ENCODE assay signal across 34 cellular contexts in the genomic region with DNA sequence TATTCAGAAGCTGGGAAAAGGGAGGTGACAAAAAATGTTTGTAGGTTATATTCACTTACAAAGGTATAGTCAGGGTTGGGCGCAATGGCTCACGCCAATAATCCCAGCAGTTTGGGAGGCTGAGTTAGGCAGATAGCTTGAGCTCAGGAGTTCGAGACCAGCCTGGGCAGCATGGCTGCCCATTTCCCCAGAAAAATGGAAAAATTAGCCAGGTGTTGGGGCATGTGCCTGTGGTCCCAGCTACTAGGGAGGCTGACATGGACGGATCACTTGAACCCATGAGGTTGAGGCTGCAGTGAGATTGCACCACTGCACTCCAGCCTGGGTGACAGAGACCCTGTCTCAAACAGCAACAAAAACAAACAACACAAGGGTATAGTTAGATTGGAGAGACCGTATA. TPM values are rescaled to one million over a fixed set of nuclear protein-coding genes. Genes with fewer than 3 reads are reported as not detected.
"Had no signal": no experiment of that assay in that cellular context is flagged by ENCODE, and none has a peak within 500 bp of the region (broad histone marks: within the 10 kb centered on the region; RNA-seq: fewer than 3 reads in every experiment).

No MANE protein-coding gene starts in this region.

- H3K4me3 Mint-ChIP-seq: activated CD4-positive, alpha-beta memory T cell treated with anti-CD3 and anti-CD28 coated beads, Interleukin-2, amount 10 ng/mL, durations not matched to agents 7 days and 5 days; activated CD4-positive, alpha-beta T cell treated with anti-CD3 and anti-CD28 coated beads for 36 hours; activated CD4-positive, alpha-beta T cell treated with anti-CD3 and anti-CD28 coated beads, Interleukin-2, amount 10 ng/mL, durations not matched to agents 24 days and 14 days; activated naive CD4-positive, alpha-beta T cell treated with anti-CD3 and anti-CD28 coated beads for 36 hours; activated naive CD8-positive, alpha-beta T cell treated with anti-CD3 and anti-CD28 coated beads, Interleukin-2, amount 50 U/mL, for 24 hours; activated T-cell treated with anti-CD3 and anti-CD28 coated beads, Interleukin-2, amount 50 U/mL, for 4 hours; activated T-helper 1 cell treated with anti-CD3 and anti-CD28 coated beads, Interleukin-12 subunit alpha, Interleukin-12 subunit beta, Interleukin-2, Interleukin-4 antibody, amounts not matched to agents 30 ng/mL and 10 ng/mL and 1 ng/mL, durations not matched to agents 14 hours and 24 hours and 36 hours; dendritic cell treated with granulocyte-macrophage colony-stimulating factor and Interleukin-4, amounts not matched to agents 40 ng/mL and 50 ng/mL, for 4 days; endodermal cell had no signal

- H3K27ac Mint-ChIP-seq: activated CD4-positive, alpha-beta memory T cell treated with anti-CD3 and anti-CD28 coated beads, Interleukin-2, amount 10 ng/mL, durations not matched to agents 7 days and 5 days; activated CD4-positive, alpha-beta T cell treated with anti-CD3 and anti-CD28 coated beads for 36 hours; activated CD4-positive, alpha-beta T cell treated with anti-CD3 and anti-CD28 coated beads, Interleukin-2, amount 10 ng/mL, durations not matched to agents 24 days and 14 days; activated naive CD4-positive, alpha-beta T cell treated with anti-CD3 and anti-CD28 coated beads for 36 hours; activated naive CD8-positive, alpha-beta T cell treated with anti-CD3 and anti-CD28 coated beads for 36 hours; activated naive CD8-positive, alpha-beta T cell treated with anti-CD3 and anti-CD28 coated beads, Interleukin-2, amount 50 U/mL, for 24 hours; activated T-helper 1 cell treated with anti-CD3 and anti-CD28 coated beads, Interleukin-12 subunit alpha, Interleukin-12 subunit beta, Interleukin-2, Interleukin-4 antibody, amounts not matched to agents 30 ng/mL and 10 ng/mL and 1 ng/mL, durations not matched to agents 14 hours and 24 hours and 36 hours; activated T-helper 2 cell treated with anti-CD3 and anti-CD28 coated beads, Interferon-gamma antibody, Interleukin-2, Interleukin-4, amounts not matched to agents 10 μg/mL and 5 μg/mL and 100 μg/mL, durations not matched to agents 14 hours and 24 hours and 36 hours; brain; dendritic cell treated with granulocyte-macrophage colony-stimulating factor and Interleukin-4, amounts not matched to agents 40 ng/mL and 50 ng/mL, for 4 days; endodermal cell had no signal

- H3K9me3 Mint-ChIP-seq: activated CD4-positive, alpha-beta memory T cell treated with anti-CD3 and anti-CD28 coated beads, Interleukin-2, amount 10 ng/mL, durations not matched to agents 7 days and 5 days; activated CD4-positive, alpha-beta T cell treated with anti-CD3 and anti-CD28 coated beads, Interleukin-2, amount 10 ng/mL, durations not matched to agents 24 days and 14 days; activated naive CD4-positive, alpha-beta T cell treated with anti-CD3 and anti-CD28 coated beads for 36 hours; activated naive CD4-positive, alpha-beta T cell treated with anti-CD3 and anti-CD28 coated beads, Interleukin-2, amount 50 U/mL, for 24 hours; activated naive CD8-positive, alpha-beta T cell treated with anti-CD3 and anti-CD28 coated beads for 36 hours; activated naive CD8-positive, alpha-beta T cell treated with anti-CD3 and anti-CD28 coated beads, Interleukin-2, amount 50 U/mL, for 24 hours; activated T-cell treated with anti-CD3 and anti-CD28 coated beads, Interleukin-2, amount 50 U/mL, for 4 hours; activated T-helper 1 cell treated with anti-CD3 and anti-CD28 coated beads, Interleukin-12 subunit alpha, Interleukin-12 subunit beta, Interleukin-2, Interleukin-4 antibody, amounts not matched to agents 30 ng/mL and 10 ng/mL and 1 ng/mL, durations not matched to agents 14 hours and 24 hours and 36 hours; activated T-helper 2 cell treated with anti-CD3 and anti-CD28 coated beads, Interferon-gamma antibody, Interleukin-2, Interleukin-4, amounts not matched to agents 10 μg/mL and 5 μg/mL and 100 μg/mL, durations not matched to agents 14 hours and 24 hours and 36 hours; dendritic cell treated with granulocyte-macrophage colony-stimulating factor and Interleukin-4, amounts not matched to agents 40 ng/mL and 50 ng/mL, for 4 days; endodermal cell had no signal

- DNase-seq: activated CD4-positive, alpha-beta memory T cell treated with anti-CD3 and anti-CD28 coated beads, Interleukin-2, amount 10 ng/mL, durations not matched to agents 7 days and 5 days; activated CD4-positive, alpha-beta T cell treated with anti-CD3 and anti-CD28 coated beads for 36 hours; activated CD4-positive, alpha-beta T cell treated with anti-CD3 and anti-CD28 coated beads, Interleukin-2, amount 10 ng/mL, durations not matched to agents 24 days and 14 days; activated CD4-positive, CD25-positive, alpha-beta regulatory T cell; activated CD4-positive, CD25-positive, alpha-beta regulatory T cell treated with anti-CD3 and anti-CD28 coated beads, Interleukin-2, amount 50 U/mL, for 72 hours; activated CD8-positive, alpha-beta memory T cell treated with anti-CD3 and anti-CD28 coated beads, Interleukin-2, amount 50 U/mL, for 48 hours; activated effector memory CD4-positive, alpha-beta T cell treated with anti-CD3 and anti-CD28 coated beads, Interleukin-2, amount 50 U/mL, for 16 hours; activated naive CD4-positive, alpha-beta T cell treated with anti-CD3 and anti-CD28 coated beads for 36 hours; activated naive CD8-positive, alpha-beta T cell treated with anti-CD3 and anti-CD28 coated beads for 36 hours; activated naive CD8-positive, alpha-beta T cell treated with anti-CD3 and anti-CD28 coated beads, Interleukin-2, amount 50 U/mL, for 24 hours; activated T-cell treated with anti-CD3 and anti-CD28 coated beads for 4 hours; activated T-cell treated with anti-CD3 and anti-CD28 coated beads, Interleukin-2, amount 50 U/mL, for 4 hours; central memory CD4-positive, alpha-beta T cell; cerebellar nuclear complex; colonic mucosa; dorsolateral prefrontal cortex; effector memory CD4-positive, alpha-beta T cell; endodermal cell; foreskin keratinocyte; gastrocnemius medialis; glutamatergic neuron; heart left ventricle; T-helper 1 cell; T-helper 2 cell had no signal

- H3K4me1 ChIP-seq: colonic mucosa had no signal

- H3K27me3 Mint-ChIP-seq: activated CD4-positive, alpha-beta memory T cell treated with anti-CD3 and anti-CD28 coated beads, Interleukin-2, amount 10 ng/mL, durations not matched to agents 7 days and 5 days; activated CD4-positive, alpha-beta T cell treated with anti-CD3 and anti-CD28 coated beads for 36 hours; activated naive CD4-positive, alpha-beta T cell treated with anti-CD3 and anti-CD28 coated beads, Interleukin-2, amount 50 U/mL, for 24 hours; activated naive CD8-positive, alpha-beta T cell treated with anti-CD3 and anti-CD28 coated beads for 36 hours; dendritic cell treated with granulocyte-macrophage colony-stimulating factor and Interleukin-4, amounts not matched to agents 40 ng/mL and 50 ng/mL, for 4 days had no signal

- H3K4me3 ChIP-seq: ascending aorta, breast epithelium, cardiac muscle cell, colonic mucosa, dorsolateral prefrontal cortex, esophagus muscularis mucosa, gastrocnemius medialis, heart left ventricle had no signal

- H3K9me3 ChIP-seq: ascending aorta, breast epithelium, colonic mucosa, esophagus muscularis mucosa, gastrocnemius medialis, heart left ventricle had no signal

- ATAC-seq: activated CD4-positive, alpha-beta T cell treated with anti-CD3 and anti-CD28 coated beads for 36 hours; activated naive CD8-positive, alpha-beta T cell treated with anti-CD3 and anti-CD28 coated beads, Interleukin-2, amount 50 U/mL, for 24 hours; activated T-cell treated with anti-CD3 and anti-CD28 coated beads, Interleukin-2, amount 50 U/mL, for 4 hours; foreskin keratinocyte; gastrocnemius medialis; heart left ventricle had no signal

- H3K27ac ChIP-seq: ascending aorta, breast epithelium, cardiac muscle cell, colonic mucosa, dorsolateral prefrontal cortex, esophagus muscularis mucosa, foreskin keratinocyte, gastrocnemius medialis, heart left ventricle had no signal

- H3K36me3 ChIP-seq: breast epithelium had no signal

- H3K27me3 ChIP-seq: ascending aorta, breast epithelium, cardiac muscle cell, colonic mucosa, dorsolateral prefrontal cortex, esophagus muscularis mucosa, foreskin keratinocyte, gastrocnemius medialis, heart left ventricle had no signal

RNA-seq across cellular contexts. Expression of a gene that starts 12.0 kb away (rescaled TPM):
- total RNA-seq: activated CD4-positive, alpha-beta memory T cell treated with anti-CD3 and anti-CD28 coated beads, Interleukin-2, amount 10 ng/mL, durations not matched to agents 7 days and 5 days; activated CD4-positive, alpha-beta T cell treated with anti-CD3 and anti-CD28 coated beads for 36 hours; activated CD4-positive, alpha-beta T cell treated with anti-CD3 and anti-CD28 coated beads, Interleukin-2, amount 10 ng/mL, durations not matched to agents 24 days and 14 days; activated naive CD4-positive, alpha-beta T cell treated with anti-CD3 and anti-CD28 coated beads for 36 hours; activated naive CD8-positive, alpha-beta T cell treated with anti-CD3 and anti-CD28 coated beads for 36 hours; activated T-helper 1 cell treated with anti-CD3 and anti-CD28 coated beads, Interleukin-12 subunit alpha, Interleukin-12 subunit beta, Interleukin-2, Interleukin-4 antibody, amounts not matched to agents 30 ng/mL and 10 ng/mL and 1 ng/mL, durations not matched to agents 14 hours and 24 hours and 36 hours; activated T-helper 2 cell treated with anti-CD3 and anti-CD28 coated beads, Interferon-gamma antibody, Interleukin-2, Interleukin-4, amounts not matched to agents 10 μg/mL and 5 μg/mL and 100 μg/mL, durations not matched to agents 14 hours and 24 hours and 36 hours; epithelial cell of proximal tubule; foreskin keratinocyte had no signal
- polyA plus RNA-seq: foreskin keratinocyte had no signal
